1 cellular context compared by ENCODE assay signal in the genomic region with DNA sequence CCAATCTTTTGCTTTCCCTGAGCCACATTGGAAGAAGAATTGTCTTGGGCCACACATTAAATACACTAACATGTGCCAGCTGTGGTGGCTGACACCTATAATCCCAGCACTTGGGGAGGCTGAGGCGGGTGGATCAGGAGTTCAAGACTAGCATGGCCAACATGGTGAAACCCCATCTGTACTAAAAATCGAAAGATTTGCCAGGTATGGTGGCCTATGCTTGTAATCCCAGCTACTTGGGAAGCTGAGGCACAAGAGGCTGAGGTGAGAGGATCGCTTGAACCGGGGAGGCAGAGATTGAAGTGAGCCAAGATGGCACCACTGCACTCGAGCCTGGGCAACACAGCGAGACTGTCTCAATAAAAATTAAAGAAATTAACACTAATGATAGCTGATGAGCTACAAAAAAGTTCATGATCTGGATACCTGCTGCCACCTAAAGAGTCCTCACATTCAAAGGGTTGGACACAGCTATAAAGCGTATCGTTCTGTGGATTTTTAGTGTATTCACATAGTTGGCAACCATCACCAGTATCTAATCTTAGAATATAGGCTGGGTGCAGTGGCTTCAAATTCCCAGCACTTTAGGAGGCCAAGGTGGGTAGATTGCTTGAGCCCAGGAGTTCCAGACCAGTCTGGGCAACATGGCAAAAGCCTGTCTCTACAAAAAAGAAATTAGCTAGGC.
TF ChIP-seq lines count a peak whose summit lies in the region.

No MANE protein-coding gene starts in this region.

TF ChIP-seq in HepG2, 621 proteins besides CTCF, POLR2A, EP300 and RAD21 (continued from another document and continues in another):
- no peak for TF ChIP-seq SMYD3 (CRISPR knock-in tag; IDR thresholded peaks at IDR 0.05)
- TF ChIP-seq ZNF138 (CRISPR knock-in tag; IDR thresholded peaks at IDR 0.05; ENCODE audit: low read depth), result no peak
- TF ChIP-seq DNMT1 (CRISPR knock-in tag; IDR thresholded peaks at IDR 0.05), result peak; percentile 41; the same call in 1 of the 2 replicates
- no peak for TF ChIP-seq RAD51 (IDR thresholded peaks at IDR 0.05; ENCODE audit: borderline replicate concordance)
- 0 out of 2 replicates have a peak, but pooled peaks have one; percentile 34 for TF ChIP-seq BRCA1 (CRISPR knock-in tag; IDR thresholded peaks at IDR 0.05)
- TF ChIP-seq SALL1 (CRISPR knock-in tag; IDR thresholded peaks at IDR 0.05), result peak; percentile 58; the same call in 1 of the 2 replicates
- no peak for TF ChIP-seq TCF12 (IDR thresholded peaks at IDR 0.05)
- no peak for TF ChIP-seq TCF12 (CRISPR knock-in tag; IDR thresholded peaks at IDR 0.05)
- no peak for TF ChIP-seq MAFK (conservative IDR thresholded peaks at IDR 0.05 in 1 of 2, IDR thresholded peaks at IDR 0.05 in 1 of 2; ENCODE audit: low read length in 2 of 2)
- TF ChIP-seq ZNF607 (CRISPR knock-in tag; IDR thresholded peaks at IDR 0.05; ENCODE audit: borderline replicate concordance), result peak; percentile 30; the same call in 1 of the 2 replicates
- TF ChIP-seq MED1 (CRISPR knock-in tag; IDR thresholded peaks at IDR 0.05), result peak; percentile 28; the same call in 1 of the 2 replicates
- TF ChIP-seq ZNF232 (CRISPR knock-in tag; IDR thresholded peaks at IDR 0.05; ENCODE audit: borderline replicate concordance), result 0 out of 2 replicates have a peak, but pooled peaks have one; percentile 33
- TF ChIP-seq HOXA5 (CRISPR knock-in tag; IDR thresholded peaks at IDR 0.05), result no peak
- TF ChIP-seq ZNF878 (CRISPR knock-in tag; IDR thresholded peaks at IDR 0.05), result peak; percentile 33; the same call in 1 of the 2 replicates
- TF ChIP-seq, protein P1, sequence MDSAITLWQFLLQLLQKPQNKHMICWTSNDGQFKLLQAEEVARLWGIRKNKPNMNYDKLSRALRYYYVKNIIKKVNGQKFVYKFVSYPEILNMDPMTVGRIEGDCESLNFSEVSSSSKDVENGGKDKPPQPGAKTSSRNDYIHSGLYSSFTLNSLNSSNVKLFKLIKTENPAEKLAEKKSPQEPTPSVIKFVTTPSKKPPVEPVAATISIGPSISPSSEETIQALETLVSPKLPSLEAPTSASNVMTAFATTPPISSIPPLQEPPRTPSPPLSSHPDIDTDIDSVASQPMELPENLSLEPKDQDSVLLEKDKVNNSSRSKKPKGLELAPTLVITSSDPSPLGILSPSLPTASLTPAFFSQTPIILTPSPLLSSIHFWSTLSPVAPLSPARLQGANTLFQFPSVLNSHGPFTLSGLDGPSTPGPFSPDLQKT (CRISPR knock-in tag; IDR thresholded peaks at IDR 0.05; ENCODE audit: borderline replicate concordance), result no peak
- peak; percentile 37; the same call in 1 of the 2 replicates for TF ChIP-seq KDM3A (CRISPR knock-in tag; IDR thresholded peaks at IDR 0.05; ENCODE audit: low read depth)
- peak; percentile 75 for TF ChIP-seq ZNF460 (CRISPR knock-in tag; IDR thresholded peaks at IDR 0.05; ENCODE audit: borderline replicate concordance)
- TF ChIP-seq ATAD3A (CRISPR knock-in tag; IDR thresholded peaks at IDR 0.05), result no peak
- no peak for TF ChIP-seq KAT8 (CRISPR knock-in tag; IDR thresholded peaks at IDR 0.05)
- 0 out of 2 replicates have a peak, but pooled peaks have one; percentile 2 for TF ChIP-seq ZNF564 (CRISPR knock-in tag; IDR thresholded peaks at IDR 0.05)
- no peak for TF ChIP-seq JDP2 (CRISPR knock-in tag; IDR thresholded peaks at IDR 0.05; ENCODE audit: borderline replicate concordance)
- TF ChIP-seq ZNF674 (CRISPR knock-in tag; IDR thresholded peaks at IDR 0.05; ENCODE audit: low read depth), result no peak
- TF ChIP-seq ZNF253 (CRISPR knock-in tag; IDR thresholded peaks at IDR 0.05; ENCODE audit: borderline replicate concordance), result no peak
- TF ChIP-seq REPIN1 (CRISPR knock-in tag; IDR thresholded peaks at IDR 0.05; ENCODE audit: borderline replicate concordance, low read depth), result no peak
- TF ChIP-seq NR3C1 (CRISPR knock-in tag; IDR thresholded peaks at IDR 0.05), result no peak
- peak; percentile 99 for TF ChIP-seq RBM22 (optimal IDR thresholded peaks at IDR 0.05; ENCODE audit: low read length)
- TF ChIP-seq, protein P2, sequence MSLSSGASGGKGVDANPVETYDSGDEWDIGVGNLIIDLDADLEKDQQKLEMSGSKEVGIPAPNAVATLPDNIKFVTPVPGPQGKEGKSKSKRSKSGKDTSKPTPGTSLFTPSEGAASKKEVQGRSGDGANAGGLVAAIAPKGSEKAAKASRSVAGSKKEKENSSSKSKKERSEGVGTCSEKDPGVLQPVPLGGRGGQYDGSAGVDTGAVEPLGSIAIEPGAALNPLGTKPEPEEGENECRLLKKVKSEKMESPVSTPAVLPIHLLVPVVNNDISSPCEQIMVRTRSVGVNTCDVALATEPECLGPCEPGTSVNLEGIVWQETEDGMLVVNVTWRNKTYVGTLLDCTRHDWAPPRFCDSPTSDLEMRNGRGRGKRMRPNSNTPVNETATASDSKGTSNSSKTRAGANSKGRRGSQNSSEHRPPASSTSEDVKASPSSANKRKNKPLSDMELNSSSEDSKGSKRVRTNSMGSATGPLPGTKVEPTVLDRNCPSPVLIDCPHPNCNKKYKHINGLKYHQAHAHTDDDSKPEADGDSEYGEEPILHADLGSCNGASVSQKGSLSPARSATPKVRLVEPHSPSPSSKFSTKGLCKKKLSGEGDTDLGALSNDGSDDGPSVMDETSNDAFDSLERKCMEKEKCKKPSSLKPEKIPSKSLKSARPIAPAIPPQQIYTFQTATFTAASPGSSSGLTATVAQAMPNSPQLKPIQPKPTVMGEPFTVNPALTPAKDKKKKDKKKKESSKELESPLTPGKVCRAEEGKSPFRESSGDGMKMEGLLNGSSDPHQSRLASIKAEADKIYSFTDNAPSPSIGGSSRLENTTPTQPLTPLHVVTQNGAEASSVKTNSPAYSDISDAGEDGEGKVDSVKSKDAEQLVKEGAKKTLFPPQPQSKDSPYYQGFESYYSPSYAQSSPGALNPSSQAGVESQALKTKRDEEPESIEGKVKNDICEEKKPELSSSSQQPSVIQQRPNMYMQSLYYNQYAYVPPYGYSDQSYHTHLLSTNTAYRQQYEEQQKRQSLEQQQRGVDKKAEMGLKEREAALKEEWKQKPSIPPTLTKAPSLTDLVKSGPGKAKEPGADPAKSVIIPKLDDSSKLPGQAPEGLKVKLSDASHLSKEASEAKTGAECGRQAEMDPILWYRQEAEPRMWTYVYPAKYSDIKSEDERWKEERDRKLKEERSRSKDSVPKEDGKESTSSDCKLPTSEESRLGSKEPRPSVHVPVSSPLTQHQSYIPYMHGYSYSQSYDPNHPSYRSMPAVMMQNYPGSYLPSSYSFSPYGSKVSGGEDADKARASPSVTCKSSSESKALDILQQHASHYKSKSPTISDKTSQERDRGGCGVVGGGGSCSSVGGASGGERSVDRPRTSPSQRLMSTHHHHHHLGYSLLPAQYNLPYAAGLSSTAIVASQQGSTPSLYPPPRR (CRISPR knock-in tag; IDR thresholded peaks at IDR 0.05; ENCODE audit: borderline replicate concordance), result no peak; the same call in 1 of the 2 replicates
- no peak for TF ChIP-seq ISL2 (CRISPR knock-in tag; IDR thresholded peaks at IDR 0.05)
- TF ChIP-seq, protein P3, sequence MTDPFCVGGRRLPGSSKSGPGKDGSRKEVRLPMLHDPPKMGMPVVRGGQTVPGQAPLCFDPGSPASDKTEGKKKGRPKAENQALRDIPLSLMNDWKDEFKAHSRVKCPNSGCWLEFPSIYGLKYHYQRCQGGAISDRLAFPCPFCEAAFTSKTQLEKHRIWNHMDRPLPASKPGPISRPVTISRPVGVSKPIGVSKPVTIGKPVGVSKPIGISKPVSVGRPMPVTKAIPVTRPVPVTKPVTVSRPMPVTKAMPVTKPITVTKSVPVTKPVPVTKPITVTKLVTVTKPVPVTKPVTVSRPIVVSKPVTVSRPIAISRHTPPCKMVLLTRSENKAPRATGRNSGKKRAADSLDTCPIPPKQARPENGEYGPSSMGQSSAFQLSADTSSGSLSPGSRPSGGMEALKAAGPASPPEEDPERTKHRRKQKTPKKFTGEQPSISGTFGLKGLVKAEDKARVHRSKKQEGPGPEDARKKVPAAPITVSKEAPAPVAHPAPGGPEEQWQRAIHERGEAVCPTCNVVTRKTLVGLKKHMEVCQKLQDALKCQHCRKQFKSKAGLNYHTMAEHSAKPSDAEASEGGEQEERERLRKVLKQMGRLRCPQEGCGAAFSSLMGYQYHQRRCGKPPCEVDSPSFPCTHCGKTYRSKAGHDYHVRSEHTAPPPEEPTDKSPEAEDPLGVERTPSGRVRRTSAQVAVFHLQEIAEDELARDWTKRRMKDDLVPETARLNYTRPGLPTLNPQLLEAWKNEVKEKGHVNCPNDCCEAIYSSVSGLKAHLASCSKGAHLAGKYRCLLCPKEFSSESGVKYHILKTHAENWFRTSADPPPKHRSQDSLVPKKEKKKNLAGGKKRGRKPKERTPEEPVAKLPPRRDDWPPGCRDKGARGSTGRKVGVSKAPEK (CRISPR knock-in tag; IDR thresholded peaks at IDR 0.05; ENCODE audit: borderline replicate concordance), result no peak
- no peak for TF ChIP-seq ZNF792 (CRISPR knock-in tag; IDR thresholded peaks at IDR 0.05)
- TF ChIP-seq ZNF572 (CRISPR knock-in tag; IDR thresholded peaks at IDR 0.05), result no peak
- TF ChIP-seq, protein P4, sequence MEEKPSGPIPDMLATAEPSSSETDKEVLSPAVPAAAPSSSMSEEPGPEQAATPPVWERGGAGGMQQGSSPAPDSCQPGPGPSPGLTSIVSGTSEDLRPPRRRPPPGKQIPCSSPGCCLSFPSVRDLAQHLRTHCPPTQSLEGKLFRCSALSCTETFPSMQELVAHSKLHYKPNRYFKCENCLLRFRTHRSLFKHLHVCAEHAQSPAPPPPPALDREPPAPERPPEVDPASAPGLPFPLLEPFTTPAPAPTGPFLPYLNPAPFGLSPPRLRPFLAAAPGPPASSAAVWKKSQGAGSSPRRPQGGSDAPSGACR (CRISPR knock-in tag; IDR thresholded peaks at IDR 0.05), result no peak
- TF ChIP-seq SRSF1 (optimal IDR thresholded peaks at IDR 0.05; ENCODE audit: low read depth, low read length), result no peak
- TF ChIP-seq, protein P5, sequence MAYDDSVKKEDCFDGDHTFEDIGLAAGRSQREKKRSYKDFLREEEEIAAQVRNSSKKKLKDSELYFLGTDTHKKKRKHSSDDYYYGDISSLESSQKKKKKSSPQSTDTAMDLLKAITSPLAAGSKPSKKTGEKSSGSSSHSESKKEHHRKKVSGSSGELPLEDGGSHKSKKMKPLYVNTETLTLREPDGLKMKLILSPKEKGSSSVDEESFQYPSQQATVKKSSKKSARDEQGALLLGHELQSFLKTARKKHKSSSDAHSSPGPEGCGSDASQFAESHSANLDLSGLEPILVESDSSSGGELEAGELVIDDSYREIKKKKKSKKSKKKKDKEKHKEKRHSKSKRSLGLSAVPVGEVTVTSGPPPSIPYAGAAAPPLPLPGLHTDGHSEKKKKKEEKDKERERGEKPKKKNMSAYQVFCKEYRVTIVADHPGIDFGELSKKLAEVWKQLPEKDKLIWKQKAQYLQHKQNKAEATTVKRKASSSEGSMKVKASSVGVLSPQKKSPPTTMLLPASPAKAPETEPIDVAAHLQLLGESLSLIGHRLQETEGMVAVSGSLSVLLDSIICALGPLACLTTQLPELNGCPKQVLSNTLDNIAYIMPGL (CRISPR knock-in tag; IDR thresholded peaks at IDR 0.05; ENCODE audit: borderline replicate concordance in 1 of 2, low read depth in 1 of 2), result 0 out of 4 replicates have a peak, but pooled peaks of 1 of the 2 experiments have one; percentile 32
- TF ChIP-seq KDM6A (CRISPR knock-in tag; IDR thresholded peaks at IDR 0.05; ENCODE audit: low read depth), result no peak
- TF ChIP-seq, protein P6, sequence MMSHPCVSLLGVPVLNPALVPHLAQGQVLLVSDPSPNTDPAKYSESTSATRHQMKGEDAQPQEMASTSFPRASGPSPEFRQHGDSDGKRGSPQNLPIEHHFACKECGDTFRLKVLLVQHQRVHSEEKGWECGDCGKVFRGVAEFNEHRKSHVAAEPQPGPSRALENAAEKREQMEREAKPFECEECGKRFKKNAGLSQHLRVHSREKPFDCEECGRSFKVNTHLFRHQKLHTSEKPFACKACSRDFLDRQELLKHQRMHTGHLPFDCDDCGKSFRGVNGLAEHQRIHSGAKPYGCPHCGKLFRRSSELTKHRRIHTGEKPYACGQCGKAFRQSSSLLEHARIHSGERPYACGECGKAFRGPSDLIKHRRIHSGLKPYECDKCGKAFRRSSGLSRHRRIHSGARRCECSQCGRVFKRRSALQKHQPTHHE (CRISPR knock-in tag; IDR thresholded peaks at IDR 0.05; ENCODE audit: borderline replicate concordance), result no peak
- no peak for TF ChIP-seq NFYB (CRISPR knock-in tag; IDR thresholded peaks at IDR 0.05)
- no peak for TF ChIP-seq ZKSCAN1 (IDR thresholded peaks at IDR 0.05; ENCODE audit: low read length)
- peak; percentile 44; the same call in 1 of the 2 replicates for TF ChIP-seq MIXL1 (CRISPR knock-in tag; IDR thresholded peaks at IDR 0.05)
- no peak for TF ChIP-seq ZNF44 (CRISPR knock-in tag; IDR thresholded peaks at IDR 0.05)
- 0 out of 2 replicates have a peak, but pooled peaks have one; percentile 68 for TF ChIP-seq ZNF616 (CRISPR knock-in tag; IDR thresholded peaks at IDR 0.05; ENCODE audit: low read depth)
- TF ChIP-seq, protein P7, sequence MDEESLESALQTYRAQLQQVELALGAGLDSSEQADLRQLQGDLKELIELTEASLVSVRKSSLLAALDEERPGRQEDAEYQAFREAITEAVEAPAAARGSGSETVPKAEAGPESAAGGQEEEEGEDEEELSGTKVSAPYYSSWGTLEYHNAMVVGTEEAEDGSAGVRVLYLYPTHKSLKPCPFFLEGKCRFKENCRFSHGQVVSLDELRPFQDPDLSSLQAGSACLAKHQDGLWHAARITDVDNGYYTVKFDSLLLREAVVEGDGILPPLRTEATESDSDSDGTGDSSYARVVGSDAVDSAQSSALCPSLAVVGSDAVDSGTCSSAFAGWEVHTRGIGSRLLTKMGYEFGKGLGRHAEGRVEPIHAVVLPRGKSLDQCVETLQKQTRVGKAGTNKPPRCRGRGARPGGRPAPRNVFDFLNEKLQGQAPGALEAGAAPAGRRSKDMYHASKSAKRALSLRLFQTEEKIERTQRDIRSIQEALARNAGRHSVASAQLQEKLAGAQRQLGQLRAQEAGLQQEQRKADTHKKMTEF (CRISPR knock-in tag; IDR thresholded peaks at IDR 0.05), result 0 out of 2 replicates have a peak, but pooled peaks have one; percentile 54
- peak; percentile 78 for TF ChIP-seq ZNF501 (CRISPR knock-in tag; IDR thresholded peaks at IDR 0.05)
- TF ChIP-seq AGO2 (optimal IDR thresholded peaks at IDR 0.05; ENCODE audit: low read depth, low read length), result peak; percentile 67
- TF ChIP-seq, protein P8, sequence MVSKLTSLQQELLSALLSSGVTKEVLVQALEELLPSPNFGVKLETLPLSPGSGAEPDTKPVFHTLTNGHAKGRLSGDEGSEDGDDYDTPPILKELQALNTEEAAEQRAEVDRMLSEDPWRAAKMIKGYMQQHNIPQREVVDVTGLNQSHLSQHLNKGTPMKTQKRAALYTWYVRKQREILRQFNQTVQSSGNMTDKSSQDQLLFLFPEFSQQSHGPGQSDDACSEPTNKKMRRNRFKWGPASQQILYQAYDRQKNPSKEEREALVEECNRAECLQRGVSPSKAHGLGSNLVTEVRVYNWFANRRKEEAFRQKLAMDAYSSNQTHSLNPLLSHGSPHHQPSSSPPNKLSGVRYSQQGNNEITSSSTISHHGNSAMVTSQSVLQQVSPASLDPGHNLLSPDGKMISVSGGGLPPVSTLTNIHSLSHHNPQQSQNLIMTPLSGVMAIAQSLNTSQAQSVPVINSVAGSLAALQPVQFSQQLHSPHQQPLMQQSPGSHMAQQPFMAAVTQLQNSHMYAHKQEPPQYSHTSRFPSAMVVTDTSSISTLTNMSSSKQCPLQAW (CRISPR knock-in tag; IDR thresholded peaks at IDR 0.05), result peak; percentile 65
- TF ChIP-seq, protein P9, sequence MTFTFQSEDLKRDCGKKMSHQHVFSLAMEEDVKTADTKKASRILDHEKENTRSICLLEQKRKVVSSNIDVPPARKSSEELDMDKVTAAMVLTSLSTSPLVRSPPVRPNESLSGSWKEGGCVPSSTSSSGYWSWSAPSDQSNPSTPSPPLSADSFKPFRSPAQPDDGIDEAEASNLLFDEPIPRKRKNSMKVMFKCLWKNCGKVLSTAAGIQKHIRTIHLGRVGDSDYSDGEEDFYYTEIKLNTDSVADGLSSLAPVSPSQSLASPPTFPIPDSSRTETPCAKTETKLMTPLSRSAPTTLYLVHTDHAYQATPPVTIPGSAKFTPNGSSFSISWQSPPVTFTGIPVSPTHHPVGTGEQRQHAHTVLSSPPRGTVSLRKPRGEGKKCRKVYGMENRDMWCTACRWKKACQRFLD (CRISPR knock-in tag; IDR thresholded peaks at IDR 0.05; ENCODE audit: borderline replicate concordance), result peak; percentile 68; the same call in 1 of the 2 replicates
